In genomic region chr11:90775573-90776165, GRCh38 we compare ENCODE assay signal across 24 cellular contexts.
A peak's percentile ranks its signal among the peaks of the same experiment; 100 is the strongest.
DNase-seq lines count a peak whose midpoint lies in the region; ATAC-seq, FAIRE-seq and TF ChIP-seq lines count a peak whose summit lies in the region.
"Had no signal": no experiment of that assay in that cellular context is flagged by ENCODE, and none has a peak within 500 bp of the region (broad histone marks: within the 10 kb centered on the region; RNA-seq: fewer than 3 reads in every experiment).

No MANE protein-coding gene starts in this region.

- H3K9me3 ChIP-seq in WERI-Rb-1 (ENCODE audit: severe bottlenecking) (peaks cover 10% of the 10 kb centered on the region), HepG2 (ENCODE audit: low read length) (peaks cover 12% of the 10 kb centered on the region; the same call in 1 of the 2 replicates)
- H3K9me3 ChIP-seq: neutrophil, SK-N-SH had no signal

- BruUV-seq in HepG2 (replicated peaks; lab: Mats Ljungman, UMichigan), result no TSS peak

- TF ChIP-seq EP300 in HepG2 (IDR thresholded peaks at IDR 0.05; ENCODE audit: low read depth in 2 of 2, low read length in 2 of 2) (no peak), HepG2 (CRISPR knock-in tag; IDR thresholded peaks at IDR 0.05; ENCODE audit: borderline replicate concordance) (no peak)

- FAIRE-seq in HepG2 (lab: Jason Lieb, UNC), result no peak
- FAIRE-seq: A204.1, G401.6 had no signal

- peak overlapping the region; percentile 71 for H3K27ac ChIP-seq in WERI-Rb-1
- no peak overlapping the region for H3K27ac ChIP-seq in HepG2 (ENCODE audit: extremely low read length, insufficient read depth, low read length)
- H3K27ac ChIP-seq: neutrophil had no signal

- no peaks in the 10 kb centered on the region for H3K27me3 ChIP-seq in WERI-Rb-1 (ENCODE audit: insufficient read depth, low read depth, severe bottlenecking)
- no peaks in the 10 kb centered on the region for H3K27me3 ChIP-seq in HepG2 (ENCODE audit: control insufficient read depth in 1 of 2, insufficient read depth in 2 of 2, low read length in 2 of 2)
- H3K27me3 ChIP-seq: neutrophil had no signal

- no peak overlapping the region for H3K4me2 ChIP-seq in HepG2 (ENCODE audit: low read depth, low read length)
- H3K4me2 ChIP-seq: SK-N-SH had no signal

- H3K4me1 ChIP-seq in HepG2 (ENCODE audit: insufficient read depth, low read length), result no peaks in the 10 kb centered on the region

- intact Hi-C loops in HepG2 (cut with micrococcal nuclease; ENCODE audit: unreplicated experiment), result no loop called here

- no peaks in the 10 kb centered on the region for H3K79me2 ChIP-seq in HepG2 (ENCODE audit: insufficient read depth, low read length)

- CTCF ChIA-PET in HepG2 (lab: Yijun Ruan, JAX; ENCODE audit: low intra/inter-chr PET ratio, low total read pairs), result interaction anchor here (0.6 kb wide), 1 partner anchor 10 kb away, joined by 3 read pairs; no protein-coding TSS in a partner anchor

- TF ChIP-seq CTCF in WERI-Rb-1 (IDR thresholded peaks at IDR 0.05; ENCODE audit: low read depth, low read length) (no peak), HepG2 (CRISPR knock-in tag; IDR thresholded peaks at IDR 0.05) (no peak)

- 20% methylated on average over 6 of the region's 6 CpGs for WGBS in HepG2 (ENCODE audit: low lambda C conversion rate)

- H3K36me3 ChIP-seq in WERI-Rb-1, result no peaks in the 10 kb centered on the region
- no peaks in the 10 kb centered on the region for H3K36me3 ChIP-seq in HepG2 (replicated peaks in 1 of 2; ENCODE audit: control insufficient read depth in 1 of 2, insufficient read depth in 2 of 2, low read length in 2 of 2)
- H3K36me3 ChIP-seq: neutrophil had no signal

- ATAC-seq in GM18511 (IDR thresholded peaks at IDR 0.05; ENCODE audit: unreplicated experiment) (peak; percentile 73), GM19467 (IDR thresholded peaks at IDR 0.05; ENCODE audit: unreplicated experiment) (peak; percentile 56), HG02798 (IDR thresholded peaks at IDR 0.05; ENCODE audit: poor library complexity, unreplicated experiment) (peak; percentile 66), HepG2 (no peak)
- ATAC-seq: activated T-cell treated with anti-CD3 and anti-CD28 coated beads, Interleukin-2, amount 50 U/mL, for 4 hours; HCT116; left colon; T-helper 17 cell had no signal

- H4K20me1 ChIP-seq in HepG2 (ENCODE audit: insufficient read depth, low read length), result no peaks in the 10 kb centered on the region

- TF ChIP-seq RAD21 in HepG2 (CRISPR knock-in tag; IDR thresholded peaks at IDR 0.05), result no peak

- H2AFZ ChIP-seq in HepG2 (ENCODE audit: low read length), result no peak overlapping the region

- TF ChIP-seq POLR2A in HepG2 (IDR thresholded peaks at IDR 0.05; ENCODE audit: insufficient read depth in 1 of 2, low read depth in 2 of 2, low read length in 2 of 2), result no peak

- POLR2A ChIA-PET in HepG2 (lab: Yijun Ruan, JAX), result no interaction called here

- H3K4me3 ChIP-seq in WERI-Rb-1 (ENCODE audit: low read depth, low read length) (peak overlapping the region; percentile 11), HepG2 (replicated peaks in 1 of 3; ENCODE audit: insufficient read depth in 1 of 3, low read depth in 2 of 3, low read length in 3 of 3) (no peak overlapping the region)

- DNase-seq in WERI-Rb-1 (no peak), NCI-H748 treated with DMSO at 0.1 percent for 48 hours (lab: John Stamatoyannopoulos, UW) (no peak), HepG2 (ENCODE audit: low spot score) (no peak), occipital lobe (lab: John Stamatoyannopoulos, UW) (no peak), NCI-H1417 treated with DMSO at 0.1 percent for 48 hours (lab: John Stamatoyannopoulos, UW) (no peak)
- DNase-seq: activated CD4-positive, alpha-beta T cell treated with anti-CD3 and anti-CD28 coated beads, Interleukin-2, amount 10 ng/mL, durations not matched to agents 24 days and 14 days; activated T-cell treated with anti-CD3 and anti-CD28 coated beads, Interleukin-2, amount 50 U/mL, for 4 hours; IMR-90; left colon; NCI-H1092; NCI-H2029; NCI-H2227 treated with DMSO at 0.1 percent for 48 hours; NCI-H774; SK-N-SH; stimulated activated CD8-positive, alpha-beta memory T cell treated with anti-CD3 and anti-CD28 coated beads, Interleukin-4, amount 100 ng/mL, for 48 hours; T-helper 17 cell; trophoblast cell had no signal

- no peak overlapping the region for H3K9ac ChIP-seq in HepG2 (ENCODE audit: insufficient read depth, low read depth, low read length)
- H3K9ac ChIP-seq: SK-N-SH had no signal

- in situ Hi-C loops in HepG2 (cut with HindIII; ENCODE audit: extremely low pct_ligation_motif_present, low pct_unique_long_range_greater_than_20kb), result no loop called here

TF ChIP-seq in HepG2, 621 proteins besides CTCF, POLR2A, EP300 and RAD21 (continues in another document):
- TF ChIP-seq PHF5A (CRISPR knock-in tag; IDR thresholded peaks at IDR 0.05; ENCODE audit: low read depth, unreplicated experiment) (no peak), ZNF609 (CRISPR knock-in tag; IDR thresholded peaks at IDR 0.05; ENCODE audit: borderline replicate concordance) (no peak), FLYWCH1 (CRISPR knock-in tag; IDR thresholded peaks at IDR 0.05) (no peak), SALL1 (CRISPR knock-in tag; IDR thresholded peaks at IDR 0.05) (no peak), ZFYVE20 (CRISPR knock-in tag; IDR thresholded peaks at IDR 0.05; ENCODE audit: borderline replicate concordance, low read depth) (no peak), ZIK1 (CRISPR knock-in tag; IDR thresholded peaks at IDR 0.05; ENCODE audit: borderline replicate concordance, low read depth) (no peak), GTF2F1 (IDR thresholded peaks at IDR 0.05; ENCODE audit: low read length) (no peak), KDM2A (CRISPR knock-in tag; IDR thresholded peaks at IDR 0.05; ENCODE audit: borderline replicate concordance, low read depth) (no peak), ZNF704 (CRISPR knock-in tag; IDR thresholded peaks at IDR 0.05; ENCODE audit: borderline replicate concordance) (no peak), NRL (CRISPR knock-in tag; IDR thresholded peaks at IDR 0.05; ENCODE audit: borderline replicate concordance) (no peak)
- TF ChIP-seq, protein P1, sequence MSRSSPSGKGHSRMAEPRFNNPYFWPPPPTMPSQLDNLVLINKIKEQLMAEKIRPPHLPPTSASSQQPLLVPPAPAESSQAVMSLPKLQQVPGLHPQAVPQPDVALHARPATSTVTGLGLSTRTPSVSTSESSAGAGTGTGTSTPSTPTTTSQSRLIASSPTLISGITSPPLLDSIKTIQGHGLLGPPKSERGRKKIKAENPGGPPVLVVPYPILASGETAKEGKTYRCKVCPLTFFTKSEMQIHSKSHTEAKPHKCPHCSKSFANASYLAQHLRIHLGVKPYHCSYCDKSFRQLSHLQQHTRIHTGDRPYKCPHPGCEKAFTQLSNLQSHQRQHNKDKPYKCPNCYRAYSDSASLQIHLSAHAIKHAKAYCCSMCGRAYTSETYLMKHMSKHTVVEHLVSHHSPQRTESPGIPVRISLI (CRISPR knock-in tag; IDR thresholded peaks at IDR 0.05; ENCODE audit: borderline replicate concordance), result no peak
